8 cellular contexts compared by ENCODE assay signal in genomic region chr1:225479996-225480720, GRCh38.
"Had no signal": no experiment of that assay in that cellular context is flagged by ENCODE, and none has a peak within 500 bp of the region (broad histone marks: within the 10 kb centered on the region; RNA-seq: fewer than 3 reads in every experiment).

No MANE protein-coding gene starts in this region.

- H3K36me3 Mint-ChIP-seq: activated naive CD8-positive, alpha-beta T cell; mesothelial cell of epicardium had no signal

- H3K9me3 Mint-ChIP-seq: mesothelial cell of epicardium; stimulated activated naive B cell treated with anti-CD40 and anti-IgM and Interleukin-4, amounts not matched to agents 10 μg/mL and 1 μg/mL and 100 μg/mL, for 72 hours; T-helper 1 cell treated with Interleukin-12 subunit alpha and Interleukin-12 subunit beta and Interleukin-4 antibody, amounts not matched to agents 30 μg/mL and 1 μg/mL, for 36 hours had no signal

- H3K4me3 Mint-ChIP-seq: activated naive CD8-positive, alpha-beta T cell; mesothelial cell of epicardium; T-helper 1 cell treated with Interleukin-12 subunit alpha and Interleukin-12 subunit beta and Interleukin-4 antibody, amounts not matched to agents 30 μg/mL and 1 μg/mL, for 36 hours had no signal

- DNase-seq: activated effector memory CD4-positive, alpha-beta T cell treated with Interleukin-2 at 50 U/mL for 16 hours; right cardiac atrium had no signal

- H3K27me3 Mint-ChIP-seq: activated naive CD8-positive, alpha-beta T cell had no signal

- H3K27ac Mint-ChIP-seq: activated naive CD8-positive, alpha-beta T cell; mesothelial cell of epicardium; stimulated activated naive B cell treated with anti-CD40 and anti-IgM and Interleukin-4, amounts not matched to agents 10 μg/mL and 1 μg/mL and 100 μg/mL, for 72 hours; T-helper 1 cell treated with Interleukin-12 subunit alpha and Interleukin-12 subunit beta and Interleukin-4 antibody, amounts not matched to agents 30 μg/mL and 1 μg/mL, for 36 hours had no signal

- H3K4me3 ChIP-seq: dorsolateral prefrontal cortex, smooth muscle cell had no signal
